Comparison of ENCODE assay signal across 23 cellular contexts in the genomic region with DNA sequence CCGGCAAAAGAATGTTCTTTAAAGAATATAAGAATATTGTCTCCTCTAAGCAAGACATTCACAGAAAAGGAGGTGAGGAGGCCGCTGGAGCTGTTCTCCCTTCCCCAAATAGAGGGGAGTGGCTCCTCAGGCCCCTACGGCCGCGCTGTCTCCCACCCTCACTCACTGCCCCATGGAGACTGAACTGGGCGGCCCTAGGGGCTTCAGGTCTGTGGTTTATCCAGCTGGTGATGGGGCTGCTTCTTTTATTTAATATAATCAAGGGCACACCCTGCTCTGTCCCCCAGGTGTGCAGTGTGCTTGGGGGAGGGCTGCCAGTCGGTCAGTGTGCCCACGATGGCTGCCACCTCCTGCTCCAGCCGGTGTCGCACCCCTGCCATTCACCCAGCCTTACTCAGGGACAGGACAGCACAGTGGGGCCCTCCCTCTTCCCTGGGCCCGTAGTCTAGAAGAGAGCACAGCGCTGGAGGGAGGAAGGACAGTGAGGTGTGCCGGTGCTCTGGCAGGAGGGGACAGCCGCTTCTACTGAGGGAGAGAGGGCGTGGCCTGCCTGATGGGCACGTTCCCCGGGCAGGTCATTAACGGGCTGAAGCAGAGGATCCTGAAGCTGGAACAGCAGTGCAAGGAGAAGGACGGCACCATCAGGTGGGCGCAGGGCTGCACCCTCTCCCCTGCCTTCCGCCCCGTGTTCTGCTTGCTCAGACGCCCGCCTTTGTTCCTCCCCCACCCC.
"Had no signal": no experiment of that assay in that cellular context is flagged by ENCODE, and none has a peak within 500 bp of the region (broad histone marks: within the 10 kb centered on the region; RNA-seq: fewer than 3 reads in every experiment).

No MANE protein-coding gene starts in this region.

- H3K27ac Mint-ChIP-seq: activated CD8-positive, alpha-beta T cell treated with anti-CD3 and anti-CD28 coated beads, Interleukin-2, amount 10 ng/mL, durations not matched to agents 7 days and 5 days; activated naive CD8-positive, alpha-beta T cell; activated T-cell treated with anti-CD3 and anti-CD28 coated beads, Interleukin-2, amount 50 U/mL, for 24 hours had no signal

- H3K4me3 Mint-ChIP-seq: activated CD8-positive, alpha-beta T cell treated with anti-CD3 and anti-CD28 coated beads, Interleukin-2, amount 10 ng/mL, durations not matched to agents 7 days and 5 days; activated naive CD8-positive, alpha-beta T cell; activated T-cell treated with anti-CD3 and anti-CD28 coated beads, Interleukin-2, amount 50 U/mL, for 24 hours; brain; T-helper 1 cell treated with Interleukin-12 subunit alpha and Interleukin-12 subunit beta and Interleukin-4 antibody, amounts not matched to agents 30 μg/mL and 1 μg/mL, for 36 hours had no signal

- H3K4me3 ChIP-seq: Peyer's patch, SJCRH30 had no signal

- H3K4me1 Mint-ChIP-seq: brain had no signal

- H3K9me3 Mint-ChIP-seq: activated T-cell treated with anti-CD3 and anti-CD28 coated beads, Interleukin-2, amount 50 U/mL, for 24 hours; brain; T-helper 1 cell treated with Interleukin-12 subunit alpha and Interleukin-12 subunit beta and Interleukin-4 antibody, amounts not matched to agents 30 μg/mL and 1 μg/mL, for 36 hours had no signal

- H3K27me3 ChIP-seq: Peyer's patch, SJCRH30 had no signal

- FAIRE-seq: astrocyte had no signal

- H3K27ac ChIP-seq: Peyer's patch, RWPE1, SJCRH30 had no signal

- H3K4me1 ChIP-seq: Peyer's patch, SJCRH30 had no signal

- DNase-seq: activated CD4-positive, alpha-beta T cell treated with anti-CD3 and anti-CD28 coated beads for 48 hours; activated CD4-positive, alpha-beta T cell treated with anti-CD3 and anti-CD28 coated beads, Interleukin-2, amount 50 U/mL, for 4 hours; activated CD4-positive, CD25-positive, alpha-beta regulatory T cell treated with anti-CD3 and anti-CD28 coated beads, Interleukin-2, amount 50 U/mL, for 72 hours; activated CD8-positive, alpha-beta T cell treated with anti-CD3 and anti-CD28 coated beads, Interleukin-2, amount 10 ng/mL, durations not matched to agents 7 days and 5 days; activated effector memory CD4-positive, alpha-beta T cell treated with anti-CD3 and anti-CD28 coated beads, Interleukin-2, amount 50 U/mL, for 16 hours; activated naive CD4-positive, alpha-beta T cell treated with Interleukin-2 at 50 U/mL for 16 hours; activated T-cell treated with anti-CD3 and anti-CD28 coated beads, Interleukin-2, amount 50 U/mL, for 24 hours; amygdala; KG1; NCI-H1048; NCI-H146; NCI-H187 treated with DMSO at 0.1 percent for 48 hours; NCI-H2081 treated with DMSO at 0.1 percent for 48 hours; NCI-H526; OCI-M1; Peyer's patch; Right ventricle myocardium superior; SJCRH30 had no signal

- H3K36me3 ChIP-seq: SJCRH30 had no signal

- H3K9me3 ChIP-seq: Peyer's patch, SJCRH30 had no signal

- H3K27me3 Mint-ChIP-seq: activated naive CD8-positive, alpha-beta T cell; activated T-cell treated with anti-CD3 and anti-CD28 coated beads, Interleukin-2, amount 50 U/mL, for 24 hours; brain had no signal

- ATAC-seq: activated CD8-positive, alpha-beta T cell treated with anti-CD3 and anti-CD28 coated beads, Interleukin-2, amount 10 ng/mL, durations not matched to agents 7 days and 5 days had no signal

- H3K36me3 Mint-ChIP-seq: activated naive CD8-positive, alpha-beta T cell had no signal
